Comparison of ENCODE assay signal across 8 cellular contexts in genomic region chr19:42301646-42302204, GRCh38. TPM values are rescaled to one million over a fixed set of nuclear protein-coding genes. Genes with fewer than 3 reads are reported as not detected.
A peak's percentile ranks its signal among the peaks of the same experiment; 100 is the strongest.
DNase-seq lines count a peak whose midpoint lies in the region; ATAC-seq, FAIRE-seq and TF ChIP-seq lines count a peak whose summit lies in the region.

PRR19 (plus strand) TSS chr19:42302132; CDS start chr19:42309585, 7,453 bp downstream.

- H3K4me2 ChIP-seq in DND-41 (ENCODE audit: insufficient read depth, low read length): peak within 1 kb of the TSS; percentile 96

- H3K4me1 ChIP-seq in DND-41 (ENCODE audit: insufficient read depth, low read length) (peaks cover 29% of the 10 kb centered on the region), gastroesophageal sphincter (peaks cover 0 to 22% (median 11%) of the 10 kb centered on the region in 3 donors), rectal smooth muscle tissue (ENCODE audit: control insufficient read depth, insufficient read depth, low read length) (no peaks in the 10 kb centered on the region)

- H3K27me3 ChIP-seq in DND-41 (ENCODE audit: insufficient read depth, low read length, poor library complexity) (no peaks in the 10 kb centered on the region), WERI-Rb-1 (ENCODE audit: insufficient read depth, low read depth, severe bottlenecking) (no peaks in the 10 kb centered on the region), gastroesophageal sphincter (no peaks in the 10 kb centered on the region), rectal smooth muscle tissue (ENCODE audit: control insufficient read depth, insufficient read depth, low read length) (no peaks in the 10 kb centered on the region)

- no peak for DNase-seq in DND-41
- no peak for DNase-seq in HFF-Myc (ENCODE audit: extremely low read depth, low read depth)
- DNase-seq in WERI-Rb-1: no peak
- DNase-seq in D721Med (ENCODE audit: insufficient read length, low spot score): no peak
- DNase-seq in GM19240 (ENCODE audit: insufficient read length, low spot score): no peak
- DNase-seq in LoVo (ENCODE audit: low spot score): no peak

- TF ChIP-seq POLR2A in gastroesophageal sphincter (IDR thresholded peaks at IDR 0.05): no peak

- peaks cover 15% of the 10 kb centered on the region for H3K79me2 ChIP-seq in DND-41 (ENCODE audit: insufficient read depth, low read length)

- peaks cover 4% of the 10 kb centered on the region; the same call in 1 of the 2 replicates for H4K20me1 ChIP-seq in DND-41 (ENCODE audit: insufficient read depth, low read length)

- H3K27ac ChIP-seq in DND-41 (ENCODE audit: low read length) (peak within 1 kb of the TSS; percentile 91), WERI-Rb-1 (peak within 1 kb of the TSS; percentile 92), gastroesophageal sphincter (peak within 1 kb of the TSS in 3 of 4 donors; percentile 62 to 73 (median 68)), rectal smooth muscle tissue (ENCODE audit: low read depth, low read length) (peak within 1 kb of the TSS; percentile 48)

- no peaks in the 10 kb centered on the region for H3K9me3 ChIP-seq in DND-41 (ENCODE audit: insufficient read depth, low read length, severe bottlenecking)
- no peaks in the 10 kb centered on the region for H3K9me3 ChIP-seq in WERI-Rb-1 (ENCODE audit: severe bottlenecking)
- no peaks in the 10 kb centered on the region for H3K9me3 ChIP-seq in gastroesophageal sphincter

- TF ChIP-seq EP300 in gastroesophageal sphincter (IDR thresholded peaks at IDR 0.05): no peak

- ATAC-seq in DND-41 (ENCODE audit: insufficient read depth, low read depth) (peak; percentile 46), gastroesophageal sphincter (peak; percentile 7)

- no peak for TF ChIP-seq CTCF in DND-41 (IDR thresholded peaks at IDR 0.05; ENCODE audit: borderline replicate concordance, extremely low read depth, low read length, poor library complexity, severe bottlenecking)
- TF ChIP-seq CTCF in HFF-Myc (IDR thresholded peaks at IDR 0.05; ENCODE audit: low read depth, low read length, missing control alignments): no peak
- no peak for TF ChIP-seq CTCF in WERI-Rb-1 (IDR thresholded peaks at IDR 0.05; ENCODE audit: low read depth, low read length)
- no peak for TF ChIP-seq CTCF in gastroesophageal sphincter (IDR thresholded peaks at IDR 0.05)
- TF ChIP-seq CTCF in D721Med (IDR thresholded peaks at IDR 0.05; ENCODE audit: insufficient read depth, missing control alignments): no peak

- 17 to 49% methylated on average over 2 to 6 of the region's 21 CpGs for WGBS in gastroesophageal sphincter (ENCODE audit: low coverage in 1 of 2), 2 donors

- H3K36me3 ChIP-seq in DND-41 (ENCODE audit: insufficient read depth, low read length): peaks cover 12% of the 10 kb centered on the region
- H3K36me3 ChIP-seq in WERI-Rb-1: peaks cover 31% of the 10 kb centered on the region
- H3K36me3 ChIP-seq in gastroesophageal sphincter: no peaks in the 10 kb centered on the region
- H3K36me3 ChIP-seq in rectal smooth muscle tissue (ENCODE audit: control insufficient read depth, insufficient read depth, low read length): no peaks in the 10 kb centered on the region

- H3K4me3 ChIP-seq in DND-41 (ENCODE audit: low read depth in 1 of 2, low read length in 2 of 2) (peak within 1 kb of the TSS; percentile 58 to 96), HFF-Myc (replicated peaks; ENCODE audit: low read depth, low read length) (peak within 1 kb of the TSS; percentile 91), WERI-Rb-1 (ENCODE audit: low read depth, low read length) (peak within 1 kb of the TSS; percentile 84), gastroesophageal sphincter (peak within 1 kb of the TSS; percentile 18 to 58), rectal smooth muscle tissue (ENCODE audit: low read length) (peak within 1 kb of the TSS; percentile 82)

- no peak for FAIRE-seq in D721Med (lab: Jason Lieb, UNC)

- H2AFZ ChIP-seq in DND-41 (ENCODE audit: low read depth, low read length): peak within 1 kb of the TSS; percentile 100

- peak within 1 kb of the TSS; percentile 91 for H3K9ac ChIP-seq in DND-41 (ENCODE audit: low read depth, low read length)
- peak within 1 kb of the TSS; percentile 27 for H3K9ac ChIP-seq in rectal smooth muscle tissue (ENCODE audit: low read length)

RNA-seq across cellular contexts. Expression of gene PRR19, which starts in this region (rescaled TPM):
- total RNA-seq in gastroesophageal sphincter: under 1 TPM in 1 of 4 donors, not detected in 3; 0.93 TPM

Comparison
In these comparisons a context has a peak if more than half of its experiments do, and no peak if none do; other contexts are left out.
1. Peak in ATAC-seq, H3K4me3 ChIP-seq and H3K27ac ChIP-seq in gastroesophageal sphincter; RNA of the gene not detected or under 1 TPM.
2. H3K4me3 ChIP-seq: peak in every context shown above with its lines; median percentile 91 in HFF-Myc; 84 in WERI-Rb-1; 82 in rectal smooth muscle tissue; 77 in DND-41; 38 in gastroesophageal sphincter.